Comparison of ENCODE assay signal across 8 cellular contexts in the genomic region with DNA sequence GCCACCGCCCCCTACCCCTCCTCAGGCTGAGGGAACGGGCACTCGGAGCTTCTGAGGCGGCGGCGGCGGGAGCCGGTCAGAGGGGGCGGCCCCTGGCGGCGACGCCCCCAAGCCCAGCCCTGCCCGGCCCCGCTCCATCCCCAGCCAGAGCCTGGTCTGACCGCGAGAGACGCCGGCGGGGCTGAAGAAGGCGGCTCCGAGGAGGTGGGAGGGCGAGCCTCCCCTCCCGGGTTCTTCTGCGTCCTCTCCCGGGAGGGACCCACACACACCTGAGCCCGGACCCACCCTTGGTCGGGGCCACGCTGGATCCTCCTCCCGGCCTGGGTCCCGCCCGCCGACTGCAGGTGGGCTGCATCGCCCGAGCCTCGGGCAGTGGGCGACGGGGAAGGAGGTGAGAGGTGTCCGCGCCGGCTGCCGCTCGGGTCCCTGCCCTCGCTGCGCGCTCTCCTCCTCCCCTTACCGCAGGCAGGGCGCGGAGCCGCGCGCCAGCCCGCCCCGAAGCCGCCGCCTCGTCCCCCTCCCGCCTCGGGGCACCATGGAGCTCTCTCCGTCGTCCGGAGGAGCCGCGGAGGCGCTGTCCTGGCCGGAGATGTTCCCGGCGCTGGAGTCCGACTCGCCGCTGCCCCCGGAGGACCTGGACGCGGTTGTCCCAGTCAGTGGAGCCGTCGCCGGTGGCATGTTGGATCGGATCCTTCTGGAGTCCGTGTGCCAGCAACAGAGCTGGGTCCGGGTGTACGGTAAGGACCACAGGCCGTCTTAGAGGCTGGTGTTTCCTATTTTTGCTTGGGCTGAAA. TPM values are rescaled to one million over a fixed set of nuclear protein-coding genes. Genes with fewer than 3 reads are reported as not detected.
A peak's percentile ranks its signal among the peaks of the same experiment; 100 is the strongest.
DNase-seq lines count a peak whose midpoint lies in the region; ATAC-seq and TF ChIP-seq lines count a peak whose summit lies in the region.

A gene (plus strand): TSS at position 147 of the 794 bp plus-strand sequence. CDS start 389 bp downstream, at position 536.

- peak within 1 kb of the TSS; percentile 25 to 77 (median 56); a peak in 21 of 22 replicates for H3K27ac ChIP-seq in BLaER1 treated with 17β-estradiol and CSF1 and Interleukin-3, amounts not matched to agents 10 nM and 100 nM
- H3K27ac ChIP-seq in angular gyrus (ENCODE audit: low read depth, low read length) (peak within 1 kb of the TSS; percentile 77), heart right ventricle (peak within 1 kb of the TSS; percentile 75 to 97 (median 94))

- H3K27me3 Mint-ChIP-seq in osteocyte (ENCODE audit: unreplicated experiment), result no peaks in the 10 kb centered on the region

- peaks cover 18 to 27% (median 25%) of the 10 kb centered on the region in 11 experiments for H3K27me3 ChIP-seq in BLaER1 treated with 17β-estradiol and CSF1 and Interleukin-3, amounts not matched to agents 10 nM and 100 nM
- peaks cover 0 to 14% (median 0%) of the 10 kb centered on the region in 7 donors for H3K27me3 ChIP-seq in heart right ventricle

- DNase-seq in NCI-H460 (ENCODE audit: extremely low read depth, low read depth), result peak; percentile 55
- DNase-seq in heart right ventricle, result peak; percentile 68 to 77
- peak; percentile 93 for DNase-seq in osteocyte (ENCODE audit: extremely low spot score, unreplicated experiment)
- no peak for DNase-seq in activated effector memory CD4-positive, alpha-beta T cell treated with Interleukin-2 at 50 U/mL for 16 hours

- no peaks in the 10 kb centered on the region for H3K9me3 Mint-ChIP-seq in osteocyte (ENCODE audit: unreplicated experiment)

- H3K27ac Mint-ChIP-seq in osteocyte (ENCODE audit: unreplicated experiment), result peak within 1 kb of the TSS; percentile 93

- no peaks in the 10 kb centered on the region for H3K36me3 Mint-ChIP-seq in osteocyte (ENCODE audit: unreplicated experiment)

- H3K4me3 ChIP-seq in BLaER1 treated with 17β-estradiol and CSF1 and Interleukin-3, amounts not matched to agents 10 nM and 100 nM, result peak within 1 kb of the TSS; percentile 78 to 100 (median 92)
- H3K4me3 ChIP-seq in heart right ventricle, result peak within 1 kb of the TSS; percentile 45 to 100 (median 96)

- intact Hi-C loops in heart right ventricle (cut with DNase I), result loop anchor here in 9 of 10 donors (1.0 to 10.0 kb wide), 10 partner anchors 35 to 191 kb away; no protein-coding TSS in a partner anchor

- peak; percentile 52 for ATAC-seq in GM18511 (IDR thresholded peaks at IDR 0.05; ENCODE audit: unreplicated experiment)
- ATAC-seq in HG02973 (IDR thresholded peaks at IDR 0.05; ENCODE audit: unreplicated experiment), result peak; percentile 40
- ATAC-seq in heart right ventricle, result peak; percentile 70 to 91 (median 80)

- H3K4me1 Mint-ChIP-seq in osteocyte (ENCODE audit: unreplicated experiment), result peaks cover 64% of the 10 kb centered on the region

- WGBS in heart right ventricle, 2 donors, result 0% methylated on average over 73 to 81 of the region's 81 CpGs

- H4K20me1 ChIP-seq in BLaER1 treated with 17β-estradiol and CSF1 and Interleukin-3, amounts not matched to agents 10 nM and 100 nM, result peaks cover 0 to 22% (median 0%) of the 10 kb centered on the region in 11 experiments; a peak in 5 of 22 replicates

- peak within 1 kb of the TSS; percentile 91 for H3K4me3 Mint-ChIP-seq in osteocyte (ENCODE audit: unreplicated experiment)

- peaks cover 8 to 32% (median 12%) of the 10 kb centered on the region in 10 experiments; a peak in 18 of 20 replicates for H3K4me1 ChIP-seq in BLaER1 treated with 17β-estradiol and CSF1 and Interleukin-3, amounts not matched to agents 10 nM and 100 nM
- peaks cover 0 to 61% (median 51%) of the 10 kb centered on the region in 9 donors for H3K4me1 ChIP-seq in heart right ventricle

- H3K9me3 ChIP-seq in BLaER1 treated with 17β-estradiol and CSF1 and Interleukin-3, amounts not matched to agents 10 nM and 100 nM (replicated peaks in 1 of 11), result no peaks in the 10 kb centered on the region
- H3K9me3 ChIP-seq in heart right ventricle, result no peaks in the 10 kb centered on the region

- no peaks in the 10 kb centered on the region for H3K36me3 ChIP-seq in BLaER1 treated with 17β-estradiol and CSF1 and Interleukin-3, amounts not matched to agents 10 nM and 100 nM
- no peaks in the 10 kb centered on the region for H3K36me3 ChIP-seq in heart right ventricle

- peak within 1 kb of the TSS; percentile 79 to 99 (median 93) for H3K4me2 ChIP-seq in BLaER1 treated with 17β-estradiol and CSF1 and Interleukin-3, amounts not matched to agents 10 nM and 100 nM

- peak within 1 kb of the TSS; percentile 68 to 85 (median 80) for H3K9ac ChIP-seq in BLaER1 treated with 17β-estradiol and CSF1 and Interleukin-3, amounts not matched to agents 10 nM and 100 nM

- peak in 6 of 9 donors; percentile 14 to 47 (median 28) for TF ChIP-seq CTCF in heart right ventricle (IDR thresholded peaks at IDR 0.05)
- TF ChIP-seq CTCF in osteocyte (IDR thresholded peaks at IDR 0.05), result peak; percentile 30

RNA-seq across cellular contexts. Expression of the gene that starts here (rescaled TPM):
- total RNA-seq in NCI-H460 (2014; rRNA removed; shearing (Covaris generic)), result 6.8 and 6.9 TPM in 2 replicates
- 5.5 and 8.3 TPM in 2 replicates for polyA plus RNA-seq in NCI-H460 (2014; cell fraction: nucleus; rRNA removed)
- 10 to 100 TPM; 26.5 to 59.8 (median 40.0) TPM for total RNA-seq in heart right ventricle
- polyA plus RNA-seq in heart right ventricle, result 1 to 10 TPM; 3.5 to 9.1 TPM
- total RNA-seq in osteocyte, result 34.2 and 35.4 TPM in 2 replicates
